15 cellular contexts compared by ENCODE assay signal in the genomic region with DNA sequence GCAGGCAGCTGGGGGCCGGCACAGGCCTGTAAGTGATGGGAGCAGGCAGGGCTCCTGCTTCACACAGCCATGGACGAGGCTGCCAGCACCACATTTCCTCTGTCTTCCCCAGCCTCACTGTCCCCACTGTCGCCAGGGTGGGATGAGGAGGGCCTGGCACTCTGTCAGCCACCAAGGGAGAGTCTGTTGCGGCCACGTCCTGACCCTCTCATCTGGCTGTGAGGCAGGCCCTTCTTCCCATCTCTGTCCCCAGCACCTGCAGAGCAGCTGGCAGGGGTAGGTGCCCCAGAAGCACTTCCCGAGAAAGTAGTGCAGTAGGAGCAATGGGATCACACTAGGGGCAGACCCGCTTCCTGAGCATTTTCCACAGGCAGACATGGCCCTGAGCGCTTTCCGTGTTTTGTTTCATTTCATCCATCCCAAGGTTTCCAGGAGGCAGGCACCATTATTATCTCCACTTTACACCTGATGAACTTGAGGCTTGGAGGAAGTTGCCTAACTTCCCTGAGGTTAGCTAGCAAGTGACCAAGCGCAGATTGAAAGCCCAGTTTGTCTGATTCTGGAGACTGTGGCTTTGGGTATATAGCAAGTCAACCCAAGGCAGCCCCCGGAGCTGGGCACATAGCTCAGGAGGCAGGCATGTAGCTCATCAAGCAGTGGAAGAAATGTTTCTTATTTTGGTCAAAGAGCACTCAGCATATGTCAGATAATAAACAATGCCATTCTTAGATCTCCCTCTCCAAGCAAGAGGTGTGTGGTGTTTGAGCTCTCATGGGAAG.
"Had no signal": no experiment of that assay in that cellular context is flagged by ENCODE, and none has a peak within 500 bp of the region (broad histone marks: within the 10 kb centered on the region; RNA-seq: fewer than 3 reads in every experiment).

No MANE protein-coding gene starts in this region.

- DNase-seq: activated CD4-positive, alpha-beta T cell treated with anti-CD3 and anti-CD28 coated beads, Interleukin-2, amount 10 ng/mL, durations not matched to agents 24 days and 14 days; activated CD4-positive, CD25-positive, alpha-beta regulatory T cell; activated naive CD4-positive, alpha-beta T cell treated with anti-CD3 and anti-CD28 coated beads for 36 hours; esophagus squamous epithelium; immature natural killer cell; lower lobe of right lung; midbrain; stimulated activated CD4-positive, alpha-beta T cell treated with anti-CD3 and anti-CD28 coated beads, Interleukin-15, amount 100 ng/mL, for 24 hours; stimulated activated CD4-positive, alpha-beta T cell treated with anti-CD3 and anti-CD28 coated beads, Interleukin-4, amount 100 ng/mL, for 1 hour; stimulated activated naive CD4-positive, alpha-beta T cell; SW 1271 had no signal

- FAIRE-seq: colon had no signal

- H3K9me3 ChIP-seq: esophagus squamous epithelium had no signal

- H3K4me3 ChIP-seq: esophagus squamous epithelium, lower lobe of right lung, neural progenitor cell had no signal

- ATAC-seq: activated T-helper 17 cell treated with anti-CD3 and anti-CD28 coated beads, Interleukin-2, amount 50 U/mL, for 72 hours had no signal

- H3K4me1 ChIP-seq: neural progenitor cell had no signal

- H3K27me3 ChIP-seq: esophagus squamous epithelium, neural progenitor cell had no signal

- H3K27ac ChIP-seq: lower lobe of right lung, neural progenitor cell, parathyroid adenoma had no signal

- H3K36me3 ChIP-seq: esophagus squamous epithelium, lower lobe of right lung, neural progenitor cell had no signal
